Comparison of ENCODE assay signal across 15 cellular contexts in the genomic region with DNA sequence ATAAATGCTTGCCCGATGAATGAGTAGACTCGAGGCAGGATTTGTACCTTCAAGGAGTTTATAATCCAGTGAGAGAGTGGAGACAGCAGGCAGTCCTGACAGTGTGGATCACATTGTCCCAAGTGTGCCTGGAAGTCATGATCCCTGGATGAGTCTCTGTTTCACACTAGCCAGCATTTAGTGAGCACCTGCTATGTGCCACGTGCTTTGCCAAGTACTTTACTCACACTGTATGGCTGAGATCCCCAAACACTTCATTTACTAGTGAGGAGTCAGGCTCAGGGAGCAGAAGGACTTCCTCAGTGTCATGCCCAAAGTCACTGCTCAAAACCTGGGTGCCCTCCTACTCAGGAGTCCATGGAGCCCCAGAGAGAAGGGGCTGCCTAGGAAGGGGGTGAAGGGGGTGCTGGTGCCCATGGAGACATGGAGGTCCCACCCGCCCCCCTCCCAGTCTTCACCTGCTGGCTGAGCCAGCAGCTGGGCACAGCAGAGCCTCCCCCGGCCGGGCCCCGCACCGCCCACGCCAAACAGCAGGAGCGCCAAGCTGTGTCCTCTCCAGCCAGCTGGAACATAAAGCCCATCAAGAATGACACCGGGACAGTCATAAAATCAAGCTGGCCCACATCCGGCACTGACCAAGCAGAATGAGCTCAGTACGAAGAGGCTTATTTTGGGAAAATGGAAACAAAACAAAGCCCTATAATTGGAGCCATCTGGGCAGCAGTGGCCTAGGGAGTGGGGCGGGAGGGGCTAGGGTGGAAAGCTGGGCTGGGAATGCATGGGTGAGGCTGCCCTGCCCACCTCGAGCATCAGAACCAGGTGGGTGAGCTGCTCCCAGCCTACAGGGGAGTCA. TPM values are rescaled to one million over a fixed set of nuclear protein-coding genes. Genes with fewer than 3 reads are reported as not detected.
A peak's percentile ranks its signal among the peaks of the same experiment; 100 is the strongest.
DNase-seq lines count a peak whose midpoint lies in the region; ATAC-seq and TF ChIP-seq lines count a peak whose summit lies in the region.
"Had no signal": no experiment of that assay in that cellular context is flagged by ENCODE, and none has a peak within 500 bp of the region (broad histone marks: within the 10 kb centered on the region; RNA-seq: fewer than 3 reads in every experiment).

No MANE protein-coding gene starts in this region.

- H3K27ac ChIP-seq in HEK293 (ENCODE audit: extremely low read depth, low read depth, low read length): no peak overlapping the region
- H3K27ac ChIP-seq: BLaER1 treated with 17β-estradiol and CSF1 and Interleukin-3, amounts not matched to agents 10 nM and 100 nM; pancreas had no signal

- no peaks in the 10 kb centered on the region for H3K36me3 ChIP-seq in HEK293 (ENCODE audit: control insufficient read depth in 2 of 2, insufficient read depth in 1 of 2, low read length in 2 of 2)
- H3K36me3 ChIP-seq: BLaER1 treated with 17β-estradiol and CSF1 and Interleukin-3, amounts not matched to agents 10 nM and 100 nM; pancreas had no signal

- H3K36me3 Mint-ChIP-seq in nephron (ENCODE audit: low read depth): no peaks in the 10 kb centered on the region
- no peaks in the 10 kb centered on the region for H3K36me3 Mint-ChIP-seq in activated naive CD4-positive, alpha-beta T cell treated with anti-CD3 and anti-CD28 coated beads, Interleukin-2, amount 50 U/mL, for 72 hours
- H3K36me3 Mint-ChIP-seq in activated naive CD8-positive, alpha-beta T cell treated with anti-CD3 and anti-CD28 coated beads for 36 hours: no peaks in the 10 kb centered on the region
- H3K36me3 Mint-ChIP-seq: stimulated activated effector memory CD8-positive, alpha-beta T cell treated with anti-CD3 and anti-CD28 coated beads, Interleukin-12 subunit alpha, Interleukin-12 subunit beta, amount 100 ng/mL, for 72 hours had no signal

- peak overlapping the region; percentile 24 to 86 (median 77) for H3K27ac Mint-ChIP-seq in nephron
- H3K27ac Mint-ChIP-seq in activated naive CD4-positive, alpha-beta T cell treated with anti-CD3 and anti-CD28 coated beads, Interleukin-2, amount 50 U/mL, for 72 hours: peak overlapping the region in 1 of 2 donors; percentile 18
- H3K27ac Mint-ChIP-seq in activated naive CD8-positive, alpha-beta T cell treated with anti-CD3 and anti-CD28 coated beads for 36 hours: no peak overlapping the region
- H3K27ac Mint-ChIP-seq: activated CD4-positive, alpha-beta memory T cell treated with anti-CD3 and anti-CD28 coated beads, Interleukin-2, amount 10 ng/mL, durations not matched to agents 7 days and 5 days; stimulated activated effector memory CD8-positive, alpha-beta T cell treated with anti-CD3 and anti-CD28 coated beads, Interleukin-12 subunit alpha, Interleukin-12 subunit beta, amount 100 ng/mL, for 72 hours; T-helper 17 cell had no signal

- peaks cover 25% of the 10 kb centered on the region for H3K27me3 Mint-ChIP-seq in nephron (ENCODE audit: low read depth)
- peaks cover 2% of the 10 kb centered on the region for H3K27me3 Mint-ChIP-seq in activated naive CD8-positive, alpha-beta T cell treated with anti-CD3 and anti-CD28 coated beads for 36 hours

- H3K4me1 Mint-ChIP-seq in nephron: peaks cover 19% of the 10 kb centered on the region
- no peaks in the 10 kb centered on the region for H3K4me1 Mint-ChIP-seq in activated naive CD8-positive, alpha-beta T cell treated with anti-CD3 and anti-CD28 coated beads for 36 hours
- H3K4me1 Mint-ChIP-seq: activated CD4-positive, alpha-beta memory T cell treated with anti-CD3 and anti-CD28 coated beads, Interleukin-2, amount 10 ng/mL, durations not matched to agents 7 days and 5 days; stimulated activated effector memory CD8-positive, alpha-beta T cell treated with anti-CD3 and anti-CD28 coated beads, Interleukin-12 subunit alpha, Interleukin-12 subunit beta, amount 100 ng/mL, for 72 hours; T-helper 17 cell had no signal

- no peaks in the 10 kb centered on the region for H3K9me3 ChIP-seq in HEK293 (ENCODE audit: control insufficient read depth, insufficient read depth, low read depth, low read length)
- H3K9me3 ChIP-seq: BLaER1 treated with 17β-estradiol and CSF1 and Interleukin-3, amounts not matched to agents 10 nM and 100 nM; pancreas had no signal

- TF ChIP-seq CTCF in AG10803 (conservative IDR thresholded peaks at IDR 0.05; ENCODE audit: low read length): no peak
- no peak for TF ChIP-seq CTCF in HEK293 (tag by site-specific recombination; IDR thresholded peaks at IDR 0.05)
- TF ChIP-seq CTCF in nephron (IDR thresholded peaks at IDR 0.05; ENCODE audit: unreplicated experiment in 3 of 3): no peak

- no peak overlapping the region for H3K4me3 Mint-ChIP-seq in nephron
- H3K4me3 Mint-ChIP-seq in activated naive CD8-positive, alpha-beta T cell treated with anti-CD3 and anti-CD28 coated beads for 36 hours: no peak overlapping the region
- H3K4me3 Mint-ChIP-seq: activated CD4-positive, alpha-beta memory T cell treated with anti-CD3 and anti-CD28 coated beads, Interleukin-2, amount 10 ng/mL, durations not matched to agents 7 days and 5 days; stimulated activated effector memory CD8-positive, alpha-beta T cell treated with anti-CD3 and anti-CD28 coated beads, Interleukin-12 subunit alpha, Interleukin-12 subunit beta, amount 100 ng/mL, for 72 hours; T-helper 17 cell had no signal

- POLR2A ChIA-PET in HEK293 (lab: Yijun Ruan, JAX): interaction anchor here (0.6 kb wide), 1 partner anchor 33 kb away, joined by 7 read pairs; no protein-coding TSS in a partner anchor

- H3K4me3 ChIP-seq in AG10803 (ENCODE audit: low read length): no peak overlapping the region
- no peak overlapping the region for H3K4me3 ChIP-seq in HEK293 (ENCODE audit: low read depth, low read length)
- H3K4me3 ChIP-seq: BLaER1 treated with 17β-estradiol and CSF1 and Interleukin-3, amounts not matched to agents 10 nM and 100 nM; pancreas had no signal

- peak; percentile 79 for DNase-seq in AG10803 (ENCODE audit: low read depth)
- DNase-seq in activated naive CD4-positive, alpha-beta T cell treated with anti-CD3 and anti-CD28 coated beads, Interleukin-2, amount 50 U/mL, for 72 hours (ENCODE audit: low spot score in 2 of 2): no peak
- DNase-seq in activated naive CD8-positive, alpha-beta T cell treated with anti-CD3 and anti-CD28 coated beads for 36 hours: no peak
- DNase-seq: activated CD4-positive, alpha-beta memory T cell treated with anti-CD3 and anti-CD28 coated beads, Interleukin-2, amount 10 ng/mL, durations not matched to agents 7 days and 5 days; cerebellar nuclear complex; KBM-7; pancreas; T-helper 17 cell had no signal

- H3K4me1 ChIP-seq in HEK293 (ENCODE audit: control insufficient read depth, insufficient read depth, low read length): no peaks in the 10 kb centered on the region
- H3K4me1 ChIP-seq: BLaER1 treated with 17β-estradiol and CSF1 and Interleukin-3, amounts not matched to agents 10 nM and 100 nM; pancreas had no signal

- ATAC-seq in esophagus mucosa (peak; percentile 30), HG03460 (IDR thresholded peaks at IDR 0.05; ENCODE audit: unreplicated experiment) (no peak), HG02678 (IDR thresholded peaks at IDR 0.05; ENCODE audit: unreplicated experiment) (no peak)
- no peak for ATAC-seq in activated naive CD4-positive, alpha-beta T cell treated with anti-CD3 and anti-CD28 coated beads, Interleukin-2, amount 50 U/mL, for 72 hours
- ATAC-seq: pancreas; stimulated activated effector memory CD8-positive, alpha-beta T cell treated with anti-CD3 and anti-CD28 coated beads, Interleukin-12 subunit alpha, Interleukin-12 subunit beta, amount 100 ng/mL, for 72 hours; T-helper 17 cell had no signal

- CTCF ChIA-PET in HEK293 (lab: Yijun Ruan, JAX): interaction anchor here (0.6 to 2.3 kb wide), 5 partner anchors 20 to 351 kb away, joined by 3 to 13 read pairs (median 4); no protein-coding TSS in a partner anchor

- H3K9me3 Mint-ChIP-seq in nephron: no peaks in the 10 kb centered on the region
- H3K9me3 Mint-ChIP-seq in activated naive CD4-positive, alpha-beta T cell treated with anti-CD3 and anti-CD28 coated beads, Interleukin-2, amount 50 U/mL, for 72 hours: no peaks in the 10 kb centered on the region
- no peaks in the 10 kb centered on the region for H3K9me3 Mint-ChIP-seq in activated naive CD8-positive, alpha-beta T cell treated with anti-CD3 and anti-CD28 coated beads for 36 hours
- H3K9me3 Mint-ChIP-seq: activated CD4-positive, alpha-beta memory T cell treated with anti-CD3 and anti-CD28 coated beads, Interleukin-2, amount 10 ng/mL, durations not matched to agents 7 days and 5 days; stimulated activated effector memory CD8-positive, alpha-beta T cell treated with anti-CD3 and anti-CD28 coated beads, Interleukin-12 subunit alpha, Interleukin-12 subunit beta, amount 100 ng/mL, for 72 hours had no signal

TF ChIP-seq in HEK293, 187 proteins besides CTCF, POLR2A, EP300 and RAD21:
- no peak for TF ChIP-seq ZNF274 (IDR thresholded peaks at IDR 0.05; ENCODE audit: low read length)
- no peak for TF ChIP-seq ZNF274 (tag by site-specific recombination; IDR thresholded peaks at IDR 0.05; ENCODE audit: borderline replicate concordance)
- no peak for TF ChIP-seq KLF9 (tag by site-specific recombination; IDR thresholded peaks at IDR 0.05; ENCODE audit: low read depth)
- TF ChIP-seq ZNF664 (tag by site-specific recombination; IDR thresholded peaks at IDR 0.05): 0 out of 2 replicates have a peak, but pooled peaks have one; percentile 50
- TF ChIP-seq, protein P1, sequence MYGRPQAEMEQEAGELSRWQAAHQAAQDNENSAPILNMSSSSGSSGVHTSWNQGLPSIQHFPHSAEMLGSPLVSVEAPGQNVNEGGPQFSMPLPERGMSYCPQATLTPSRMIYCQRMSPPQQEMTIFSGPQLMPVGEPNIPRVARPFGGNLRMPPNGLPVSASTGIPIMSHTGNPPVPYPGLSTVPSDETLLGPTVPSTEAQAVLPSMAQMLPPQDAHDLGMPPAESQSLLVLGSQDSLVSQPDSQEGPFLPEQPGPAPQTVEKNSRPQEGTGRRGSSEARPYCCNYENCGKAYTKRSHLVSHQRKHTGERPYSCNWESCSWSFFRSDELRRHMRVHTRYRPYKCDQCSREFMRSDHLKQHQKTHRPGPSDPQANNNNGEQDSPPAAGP (tag by site-specific recombination; IDR thresholded peaks at IDR 0.05): peak; percentile 58
- TF ChIP-seq ZFHX2 (tag by site-specific recombination; conservative IDR thresholded peaks at IDR 0.05): peak; percentile 63
- TF ChIP-seq EGR2 (tag by site-specific recombination; IDR thresholded peaks at IDR 0.05; ENCODE audit: low read depth): peak; percentile 26; the same call in 1 of the 2 replicates
- TF ChIP-seq ZNF202 (tag by site-specific recombination; IDR thresholded peaks at IDR 0.05; ENCODE audit: borderline replicate concordance): no peak
- TF ChIP-seq KLF1 (tag by site-specific recombination; IDR thresholded peaks at IDR 0.05): peak; percentile 92
- TF ChIP-seq ZNF600 (tag by site-specific recombination; IDR thresholded peaks at IDR 0.05): no peak
- TF ChIP-seq SALL2 (tag by site-specific recombination; IDR thresholded peaks at IDR 0.05; ENCODE audit: borderline replicate concordance): no peak
TF ChIP-seq in HEK293: peak in this region for 5.

RNA-seq across cellular contexts. Expression of a gene that starts 10.6 kb away (rescaled TPM):
- total RNA-seq in esophagus mucosa: 0.52 TPM
- total RNA-seq in activated naive CD4-positive, alpha-beta T cell treated with anti-CD3 and anti-CD28 coated beads, Interleukin-2, amount 50 U/mL, for 72 hours: 1 to 10 TPM; 1.0 to 1.1 TPM
- total RNA-seq in activated naive CD8-positive, alpha-beta T cell treated with anti-CD3 and anti-CD28 coated beads for 36 hours: under 1 TPM; 0.56 to 0.91 TPM
- total RNA-seq: activated CD4-positive, alpha-beta memory T cell treated with anti-CD3 and anti-CD28 coated beads, Interleukin-2, amount 10 ng/mL, durations not matched to agents 7 days and 5 days had no signal
